In genomic region chr2:57616157-57616556, GRCh38 we compare ENCODE assay signal across 33 cellular contexts.
"Had no signal": no experiment of that assay in that cellular context is flagged by ENCODE, and none has a peak within 500 bp of the region (broad histone marks: within the 10 kb centered on the region; RNA-seq: fewer than 3 reads in every experiment).

No MANE protein-coding gene starts in this region.

- H3K27me3 ChIP-seq: adrenal gland, body of pancreas, brain microvascular endothelial cell, breast epithelium had no signal

- DNase-seq: activated B cell treated with CpG ODN at 0.5 μM for 24 hours; activated CD4-positive, alpha-beta memory T cell treated with anti-CD3 and anti-CD28 coated beads for 36 hours; activated CD4-positive, alpha-beta T cell treated with anti-CD3 and anti-CD28 coated beads for 4 hours; activated CD4-positive, alpha-beta T cell treated with anti-CD3 and anti-CD28 coated beads, Interleukin-2, amount 10 ng/mL, durations not matched to agents 24 days and 14 days; activated CD4-positive, alpha-beta T cell treated with anti-CD3 and anti-CD28 coated beads, Interleukin-2, amount 50 U/mL, for 1 hour; activated CD4-positive, alpha-beta T cell treated with anti-CD3 and anti-CD28 coated beads, Interleukin-2, amount 50 U/mL, for 4 hours; activated CD4-positive, CD25-positive, alpha-beta regulatory T cell treated with anti-CD3 and anti-CD28 coated beads, Interleukin-2, amount 50 U/mL, for 72 hours; activated CD8-positive, alpha-beta memory T cell treated with anti-CD3 and anti-CD28 coated beads, Interleukin-2, amount 50 U/mL, for 4 hours; activated CD8-positive, alpha-beta T cell treated with anti-CD3 and anti-CD28 coated beads for 36 hours; activated effector memory CD4-positive, alpha-beta T cell treated with anti-CD3 and anti-CD28 coated beads, Interleukin-2, amount 50 U/mL, for 16 hours; activated gamma-delta T cell treated with Interleukin-2 at 50 U/mL for 16 hours; activated naive CD4-positive, alpha-beta T cell; activated naive CD4-positive, alpha-beta T cell treated with anti-CD3 and anti-CD28 coated beads for 36 hours; activated naive CD4-positive, alpha-beta T cell treated with anti-CD3 and anti-CD28 coated beads, Interleukin-2, amount 50 U/mL, for 16 hours; activated naive CD8-positive, alpha-beta T cell treated with anti-CD3 and anti-CD28 coated beads for 36 hours; activated T-cell treated with anti-CD3 and anti-CD28 coated beads for 4 hours; activated T-cell treated with anti-CD3 and anti-CD28 coated beads, Interleukin-2, amount 50 U/mL, for 1 hour; activated T-cell treated with anti-CD3 and anti-CD28 coated beads, Interleukin-2, amount 50 U/mL, for 4 hours; activated T-cell treated with anti-CD3 and anti-CD28 coated beads, Interleukin-2, amount 50 U/mL, for 72 hours; adrenal gland; amniotic stem cell; aorta; body of pancreas; brain microvascular endothelial cell; central memory CD4-positive, alpha-beta T cell; T-helper 2 cell; T-helper 9 cell had no signal

- ATAC-seq: activated CD8-positive, alpha-beta T cell treated with anti-CD3 and anti-CD28 coated beads for 36 hours; activated naive CD4-positive, alpha-beta T cell treated with anti-CD3 and anti-CD28 coated beads, Interleukin-2, amount 50 U/mL, for 72 hours; activated T-cell treated with anti-CD3 and anti-CD28 coated beads, Interleukin-2, amount 50 U/mL, for 4 hours; activated T-cell treated with anti-CD3 and anti-CD28 coated beads, Interleukin-2, amount 50 U/mL, for 72 hours; activated T-helper 17 cell treated with anti-CD3 and anti-CD28 coated beads, Interleukin-2, amount 50 U/mL, for 72 hours; body of pancreas had no signal

- FAIRE-seq: astrocyte, TTC549 had no signal

- H3K36me3 ChIP-seq: adrenal gland, brain microvascular endothelial cell, breast epithelium had no signal

- H3K4me1 ChIP-seq: adrenal gland, body of pancreas, breast epithelium had no signal

- H3K4me3 ChIP-seq: adrenal gland, body of pancreas, breast epithelium had no signal

- H3K27ac ChIP-seq: adrenal gland, body of pancreas, brain microvascular endothelial cell, breast epithelium, VCaP had no signal

- H3K9me3 ChIP-seq: adrenal gland, body of pancreas, breast epithelium had no signal
